23 cellular contexts compared by ENCODE assay signal in genomic region chr12:34377243-34378035, GRCh38.
"Had no signal": no experiment of that assay in that cellular context is flagged by ENCODE, and none has a peak within 500 bp of the region (broad histone marks: within the 10 kb centered on the region; RNA-seq: fewer than 3 reads in every experiment).

No MANE protein-coding gene starts in this region.

- DNase-seq: dermis blood vessel endothelial cell; effector memory CD4-positive, alpha-beta T cell; gastrocnemius medialis; head of caudate nucleus; left ventricle myocardium superior; natural killer cell; occipital lobe; ovary; posterior cingulate gyrus; psoas muscle; right cardiac atrium; spleen; stimulated activated CD4-positive, alpha-beta T cell treated with anti-CD3 and anti-CD28 coated beads, Interleukin-4, amount 100 ng/mL, for 4 hours; stimulated activated naive CD8-positive, alpha-beta T cell treated with anti-CD3 and anti-CD28 coated beads, Interleukin-15, Interleukin-2, amounts not matched to agents 100 U/mL and 50 U/mL, for 24 hours; substantia nigra; testis; tibial artery had no signal

- H3K36me3 ChIP-seq: gastrocnemius medialis, ovary, spleen, tibial artery had no signal

- H3K9me3 ChIP-seq: gastrocnemius medialis, psoas muscle, testis had no signal

- H3K36me3 Mint-ChIP-seq: memory B cell; natural killer cell; stimulated activated memory B cell treated with anti-CD40 and anti-IgM and Interleukin-4, amounts not matched to agents 10 μg/mL and 1 μg/mL and 100 μg/mL, for 72 hours; type B pancreatic cell had no signal

- H3K27me3 ChIP-seq: gastrocnemius medialis, ovary, spleen, testis, tibial artery had no signal

- H3K4me1 ChIP-seq: gastrocnemius medialis, psoas muscle, spleen, testis, tibial artery had no signal

- ATAC-seq: gastrocnemius medialis; left ventricle myocardium superior; natural killer cell; psoas muscle; right cardiac atrium; stimulated activated memory B cell treated with anti-CD40 and anti-IgM and Interleukin-4, amounts not matched to agents 10 μg/mL and 1 μg/mL and 100 μg/mL, for 72 hours; stimulated activated naive CD8-positive, alpha-beta T cell treated with anti-CD3 and anti-CD28 coated beads, Interleukin-15, Interleukin-2, amounts not matched to agents 100 U/mL and 50 U/mL, for 24 hours had no signal

- H3K27me3 Mint-ChIP-seq: type B pancreatic cell had no signal

- H3K4me3 ChIP-seq: coronary artery, gastrocnemius medialis, lung, ovary, psoas muscle, skin epidermis, spleen, testis, tibial artery had no signal

- H3K4me3 Mint-ChIP-seq: memory B cell; natural killer cell; stimulated activated memory B cell treated with anti-CD40 and anti-IgM and Interleukin-4, amounts not matched to agents 10 μg/mL and 1 μg/mL and 100 μg/mL, for 72 hours; type B pancreatic cell had no signal

- H3K4me1 Mint-ChIP-seq: memory B cell; natural killer cell; stimulated activated memory B cell treated with anti-CD40 and anti-IgM and Interleukin-4, amounts not matched to agents 10 μg/mL and 1 μg/mL and 100 μg/mL, for 72 hours had no signal

- H3K9me3 Mint-ChIP-seq: type B pancreatic cell had no signal

- H3K27ac Mint-ChIP-seq: memory B cell; natural killer cell; stimulated activated memory B cell treated with anti-CD40 and anti-IgM and Interleukin-4, amounts not matched to agents 10 μg/mL and 1 μg/mL and 100 μg/mL, for 72 hours; type B pancreatic cell had no signal
